22 cellular contexts compared by ENCODE assay signal in the genomic region with DNA sequence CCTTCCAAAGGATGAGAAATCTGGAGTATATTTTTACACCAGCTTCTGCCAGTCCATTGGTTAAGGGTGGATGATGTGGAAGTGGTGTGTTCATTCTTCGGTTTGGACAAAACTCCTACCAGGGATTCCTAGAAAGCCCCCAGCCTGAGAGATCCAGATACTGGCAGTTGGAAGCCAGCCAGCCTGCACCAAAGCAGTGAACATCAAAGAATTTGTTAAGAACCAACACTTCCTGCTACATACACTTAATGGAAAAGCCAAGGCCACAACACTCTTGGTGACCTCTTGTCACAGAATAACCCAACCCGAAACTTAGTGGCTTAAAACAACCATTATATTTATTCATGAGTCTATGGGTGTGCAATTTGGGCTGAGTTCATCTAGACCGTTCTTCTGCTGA. TPM values are rescaled to one million over a fixed set of nuclear protein-coding genes. Genes with fewer than 3 reads are reported as not detected.
"Had no signal": no experiment of that assay in that cellular context is flagged by ENCODE, and none has a peak within 500 bp of the region (broad histone marks: within the 10 kb centered on the region; RNA-seq: fewer than 3 reads in every experiment).

No MANE protein-coding gene starts in this region.

- H3K4me1 ChIP-seq: body of pancreas, colonic mucosa, pancreas, prostate gland, suprapubic skin had no signal

- H3K4me3 ChIP-seq: body of pancreas, colonic mucosa, dorsolateral prefrontal cortex, pancreas, prostate gland, suprapubic skin, tibial nerve had no signal

- DNase-seq: activated B cell treated with CpG ODN at 0.5 μM for 24 hours; activated naive CD4-positive, alpha-beta T cell; activated T-cell treated with anti-CD3 and anti-CD28 coated beads for 4 hours; activated T-cell treated with anti-CD3 and anti-CD28 coated beads, Interleukin-2, amount 50 U/mL, for 72 hours; anterior cingulate cortex; colonic mucosa; dorsolateral prefrontal cortex; effector memory CD4-positive, alpha-beta T cell; left cardiac atrium; mammary epithelial cell; naive B cell; nephron progenitor cell; pancreas; stimulated activated naive CD4-positive, alpha-beta T cell; SW 1271; T-helper 17 cell; T1000 had no signal

- H3K36me3 ChIP-seq: colonic mucosa, pancreas, prostate gland, suprapubic skin, tibial nerve had no signal

- H3K27me3 ChIP-seq: body of pancreas, colonic mucosa, pancreas, suprapubic skin, tibial nerve had no signal

- H3K9me3 ChIP-seq: body of pancreas, colonic mucosa, pancreas, prostate gland, suprapubic skin, tibial nerve had no signal

- ATAC-seq: activated naive CD4-positive, alpha-beta T cell treated with anti-CD3 and anti-CD28 coated beads, Interleukin-2, amount 50 U/mL, for 72 hours; activated T-cell treated with anti-CD3 and anti-CD28 coated beads, Interleukin-2, amount 50 U/mL, for 72 hours; body of pancreas; left cardiac atrium; pancreas; T-helper 17 cell had no signal

- H3K27ac ChIP-seq: body of pancreas, colonic mucosa, dorsolateral prefrontal cortex, pancreas, prostate gland, suprapubic skin, tibial nerve had no signal

RNA-seq across cellular contexts. Expression of a gene that starts 42.9 kb away (rescaled TPM):
- total RNA-seq: activated B cell treated with CpG ODN at 0.5 μM for 24 hours; activated naive CD4-positive, alpha-beta T cell treated with anti-CD3 and anti-CD28 coated beads, Interleukin-2, amount 50 U/mL, for 72 hours; activated T-cell treated with anti-CD3 and anti-CD28 coated beads, Interleukin-2, amount 50 U/mL, for 72 hours; T-helper 17 cell had no signal
